5 cellular contexts compared by ENCODE assay signal in the genomic region with DNA sequence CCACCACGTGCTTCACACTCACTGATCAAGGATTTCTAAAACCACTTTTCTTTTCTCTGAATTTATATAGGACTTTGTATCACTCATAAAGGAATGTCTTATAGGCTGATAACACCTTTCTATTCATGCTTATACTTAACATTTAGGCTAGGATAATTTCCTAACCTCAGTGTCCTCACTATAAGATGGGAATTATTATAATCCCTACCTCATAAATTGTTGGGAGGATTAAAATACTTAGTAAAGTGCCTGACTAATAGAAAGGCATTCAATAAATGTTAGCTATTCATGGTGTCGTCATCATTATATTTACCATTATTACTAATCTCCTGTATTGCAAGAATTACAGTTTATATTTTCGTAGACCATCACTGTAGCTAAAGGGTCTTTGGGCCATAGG. TPM values are rescaled to one million over a fixed set of nuclear protein-coding genes. Genes with fewer than 3 reads are reported as not detected.
"Had no signal": no experiment of that assay in that cellular context is flagged by ENCODE, and none has a peak within 500 bp of the region (broad histone marks: within the 10 kb centered on the region; RNA-seq: fewer than 3 reads in every experiment).

No MANE protein-coding gene starts in this region.

RNA-seq across cellular contexts. Expression of gene FOXD4, which starts 41.8 kb away (rescaled TPM):
- total RNA-seq: left cardiac atrium, left lobe of liver, mononuclear cell had no signal
- polyA plus RNA-seq: immature natural killer cell; naive thymus-derived CD8-positive, alpha-beta T cell had no signal
